ENCODE assay signal across 8 cellular contexts in the genomic region with DNA sequence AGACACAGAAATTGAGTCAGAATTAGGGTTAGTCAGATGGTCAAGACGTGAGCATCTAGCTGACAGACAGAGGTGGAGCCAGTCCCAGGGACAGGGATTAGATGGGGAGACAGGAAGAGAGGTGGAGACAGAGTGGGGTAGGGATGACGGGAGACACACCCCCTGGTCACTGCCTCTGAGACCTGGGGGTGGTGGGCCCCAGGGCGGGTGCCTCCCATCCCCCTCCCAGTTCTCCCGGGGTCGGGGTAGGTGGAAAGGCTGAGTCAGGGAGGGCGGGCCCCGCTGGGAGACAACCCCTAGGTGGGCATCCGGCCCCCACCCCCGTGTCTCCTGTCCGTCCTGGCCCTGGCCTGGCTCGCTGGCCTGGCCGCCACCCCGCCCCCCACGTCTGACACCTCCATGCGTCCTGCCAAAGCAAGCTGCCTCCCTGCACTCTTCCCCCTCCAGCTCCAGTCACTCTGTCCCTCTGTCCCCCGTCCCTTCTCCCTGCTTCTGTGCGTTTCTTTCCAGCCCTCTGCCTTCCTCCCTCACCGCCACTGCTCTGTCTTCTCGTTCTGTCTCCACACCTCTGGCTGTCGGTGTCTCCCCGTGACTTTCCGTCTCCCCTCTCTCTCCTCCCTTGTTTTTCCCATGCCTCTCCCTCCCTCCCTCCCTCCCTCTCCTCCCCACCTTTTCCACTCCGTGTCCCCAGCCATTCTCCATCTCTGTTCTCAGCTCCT. TPM values are rescaled to one million over a fixed set of nuclear protein-coding genes. Genes with fewer than 3 reads are reported as not detected.
A peak's percentile ranks its signal among the peaks of the same experiment; 100 is the strongest.
DNase-seq lines count a peak whose midpoint lies in the region; ATAC-seq and TF ChIP-seq lines count a peak whose summit lies in the region.

No MANE protein-coding gene starts in this region.

- POLR2A ChIA-PET in CD8-positive, alpha-beta T cell (lab: Charles Lee): interaction anchor here (0.8 to 2.9 kb wide), 4 partner anchors 27 to 95 kb away, joined by 3 to 25 read pairs (median 4); partner anchors contain the start of gene HNRNPUL1

- no peaks in the 10 kb centered on the region for H3K9me3 ChIP-seq in CD8-positive, alpha-beta T cell (ENCODE audit: low read length)
- H3K9me3 ChIP-seq in MG63: no peaks in the 10 kb centered on the region
- H3K9me3 ChIP-seq in breast epithelium: no peaks in the 10 kb centered on the region

- H3K4me1 ChIP-seq in CD8-positive, alpha-beta T cell (ENCODE audit: insufficient read depth, low read length): peaks cover 58% of the 10 kb centered on the region
- H3K4me1 ChIP-seq in breast epithelium: peaks cover 10 to 11% of the 10 kb centered on the region in 2 donors

- peak in 3 of 7 experiments; percentile 51 to 56 (median 51) for DNase-seq in CD8-positive, alpha-beta T cell
- DNase-seq in MG63: peak; percentile 77
- peak in 1 of 2 donors; percentile 53 for DNase-seq in breast epithelium (ENCODE audit: low spot score in 2 of 2)
- DNase-seq in kidney glomerular epithelial cell (lab: John Stamatoyannopoulos, UW): peak; percentile 66

- no peaks in the 10 kb centered on the region for H3K27me3 Mint-ChIP-seq in CD8-positive, alpha-beta T cell (ENCODE audit: low read depth)
- no peaks in the 10 kb centered on the region for H3K27me3 Mint-ChIP-seq in stimulated activated naive CD8-positive, alpha-beta T cell treated with anti-CD3 and anti-CD28 coated beads, Interleukin-15, Interleukin-2, amounts not matched to agents 100 ng/mL and 50 ng/mL, for 24 hours

- intact Hi-C loops in CD8-positive, alpha-beta T cell (cut with DNase I, micrococcal nuclease): loop anchor here (5.0 to 10.0 kb wide), 2 partner anchors 110 to 1923 kb away; partner anchors contain the start of gene DMAC2 (in 1 of the 2)
- intact Hi-C loops in breast epithelium (cut with DNase I; ENCODE audit: low total_unique reads): no loop called here

- peaks cover 29% of the 10 kb centered on the region for H3K36me3 ChIP-seq in CD8-positive, alpha-beta T cell (ENCODE audit: insufficient read depth, low read length)
- H3K36me3 ChIP-seq in MG63 (peaks cover 80% of the 10 kb centered on the region), breast epithelium (no peaks in the 10 kb centered on the region)

- no peaks in the 10 kb centered on the region for H3K27me3 ChIP-seq in CD8-positive, alpha-beta T cell (ENCODE audit: insufficient read depth, low read length)
- H3K27me3 ChIP-seq in MG63 (no peaks in the 10 kb centered on the region), breast epithelium (no peaks in the 10 kb centered on the region)

- H3K4me1 Mint-ChIP-seq in CD8-positive, alpha-beta T cell (ENCODE audit: low read depth): peaks cover 57% of the 10 kb centered on the region
- peaks cover 71% of the 10 kb centered on the region for H3K4me1 Mint-ChIP-seq in stimulated activated naive CD8-positive, alpha-beta T cell treated with anti-CD3 and anti-CD28 coated beads, Interleukin-15, Interleukin-2, amounts not matched to agents 100 ng/mL and 50 ng/mL, for 24 hours (ENCODE audit: low read depth)

- no peak for ATAC-seq in CD8-positive, alpha-beta T cell
- ATAC-seq in HG02759 (IDR thresholded peaks at IDR 0.05; ENCODE audit: unreplicated experiment) (no peak), GM19467 (IDR thresholded peaks at IDR 0.05; ENCODE audit: unreplicated experiment) (no peak), GM19328 (IDR thresholded peaks at IDR 0.05; ENCODE audit: unreplicated experiment) (no peak)

- H3K9me3 Mint-ChIP-seq in CD8-positive, alpha-beta T cell: no peaks in the 10 kb centered on the region
- no peaks in the 10 kb centered on the region for H3K9me3 Mint-ChIP-seq in stimulated activated naive CD8-positive, alpha-beta T cell treated with anti-CD3 and anti-CD28 coated beads, Interleukin-15, Interleukin-2, amounts not matched to agents 100 ng/mL and 50 ng/mL, for 24 hours

- no peak for TF ChIP-seq POLR2A in breast epithelium (IDR thresholded peaks at IDR 0.05)

- H3K4me3 ChIP-seq in CD8-positive, alpha-beta T cell (ENCODE audit: low read depth, low read length): no peak overlapping the region
- H3K4me3 ChIP-seq in MG63 (no peak overlapping the region), breast epithelium (peak overlapping the region; percentile 9 to 63 (median 44))

- H3K27ac Mint-ChIP-seq in CD8-positive, alpha-beta T cell: peak overlapping the region; percentile 91
- peak overlapping the region; percentile 88 for H3K27ac Mint-ChIP-seq in stimulated activated naive CD8-positive, alpha-beta T cell treated with anti-CD3 and anti-CD28 coated beads, Interleukin-15, Interleukin-2, amounts not matched to agents 100 ng/mL and 50 ng/mL, for 24 hours

- no peak overlapping the region for H3K27ac ChIP-seq in CD8-positive, alpha-beta T cell (ENCODE audit: low read depth, low read length)
- peak overlapping the region; percentile 89 to 94 for H3K27ac ChIP-seq in breast epithelium

- peaks cover 58% of the 10 kb centered on the region for H3K36me3 Mint-ChIP-seq in CD8-positive, alpha-beta T cell
- H3K36me3 Mint-ChIP-seq in stimulated activated naive CD8-positive, alpha-beta T cell treated with anti-CD3 and anti-CD28 coated beads, Interleukin-15, Interleukin-2, amounts not matched to agents 100 ng/mL and 50 ng/mL, for 24 hours (ENCODE audit: low read depth): peaks cover 33% of the 10 kb centered on the region

- CTCF ChIA-PET in CD8-positive, alpha-beta T cell (lab: Charles Lee): interaction anchor here (0.6 to 1.0 kb wide), 3 partner anchors 12 to 103 kb away, joined by 3 to 4 read pairs (median 3); partner anchors contain the start of gene B3GNT8

- no peak for TF ChIP-seq CTCF in CD8-positive, alpha-beta T cell (IDR thresholded peaks at IDR 0.05)
- TF ChIP-seq CTCF in breast epithelium (IDR thresholded peaks at IDR 0.05): no peak

- H3K4me3 Mint-ChIP-seq in CD8-positive, alpha-beta T cell: no peak overlapping the region
- H3K4me3 Mint-ChIP-seq in stimulated activated naive CD8-positive, alpha-beta T cell treated with anti-CD3 and anti-CD28 coated beads, Interleukin-15, Interleukin-2, amounts not matched to agents 100 ng/mL and 50 ng/mL, for 24 hours: no peak overlapping the region

RNA-seq across cellular contexts. Expression of gene CCDC97, which starts 15.1 kb away (rescaled TPM):
- total RNA-seq in CD8-positive, alpha-beta T cell: 10 to 100 TPM; 32.0 to 33.5 TPM
- total RNA-seq in MG63 (2014; rRNA removed; shearing (Covaris generic); ENCODE audit: low replicate concordance): 2.8 and 22.3 TPM in 2 replicates
- total RNA-seq in breast epithelium: 10 to 100 TPM; 15.4 to 15.7 (median 15.4) TPM

RNA-seq across cellular contexts. Expression of gene TGFB1, which starts 28.6 kb away (rescaled TPM):
- total RNA-seq in CD8-positive, alpha-beta T cell: 100 to 1,000 TPM; 652 to 710 TPM
- total RNA-seq in MG63 (2014; rRNA removed; shearing (Covaris generic); ENCODE audit: low replicate concordance): 5.6 and 8.6 TPM in 2 replicates
- 10 to 100 TPM; 12.0 to 21.4 (median 13.4) TPM for total RNA-seq in breast epithelium

RNA-seq across cellular contexts. Expression of gene B9D2, which starts 38.9 kb away (rescaled TPM):
- 10 to 100 TPM; 19.6 to 25.9 TPM for total RNA-seq in CD8-positive, alpha-beta T cell
- 2.4 and 31.0 TPM in 2 replicates for total RNA-seq in MG63 (2014; rRNA removed; shearing (Covaris generic); ENCODE audit: low replicate concordance)
- 1 to 10 TPM; 4.0 to 7.3 (median 4.3) TPM for total RNA-seq in breast epithelium

RNA-seq across cellular contexts. Expression of gene TMEM91, which starts 51.3 kb away (rescaled TPM):
- total RNA-seq in CD8-positive, alpha-beta T cell: 1 to 10 TPM; 7.8 to 9.7 TPM
- total RNA-seq in MG63 (2014; rRNA removed; shearing (Covaris generic); ENCODE audit: low replicate concordance): 0.64 and 1.5 TPM in 2 replicates
- total RNA-seq in breast epithelium: 10 to 100 TPM; 15.7 to 29.2 (median 17.0) TPM

Comparison
In these comparisons a context has a peak if more than half of its experiments do, and no peak if none do; other contexts are left out.
1. H3K4me3 ChIP-seq: peak in breast epithelium (3 of 3); none in CD8-positive, alpha-beta T cell (single experiment) and MG63 (single experiment).
2. RNA of gene TGFB1, which starts 28.6 kb away (total RNA-seq): 652 to 710 TPM in CD8-positive, alpha-beta T cell; 12.0 to 21.4 TPM in breast epithelium and 5.6 to 8.6 TPM in MG63; every median in the first group is over 10 times any median in the second.